In the genomic region with DNA sequence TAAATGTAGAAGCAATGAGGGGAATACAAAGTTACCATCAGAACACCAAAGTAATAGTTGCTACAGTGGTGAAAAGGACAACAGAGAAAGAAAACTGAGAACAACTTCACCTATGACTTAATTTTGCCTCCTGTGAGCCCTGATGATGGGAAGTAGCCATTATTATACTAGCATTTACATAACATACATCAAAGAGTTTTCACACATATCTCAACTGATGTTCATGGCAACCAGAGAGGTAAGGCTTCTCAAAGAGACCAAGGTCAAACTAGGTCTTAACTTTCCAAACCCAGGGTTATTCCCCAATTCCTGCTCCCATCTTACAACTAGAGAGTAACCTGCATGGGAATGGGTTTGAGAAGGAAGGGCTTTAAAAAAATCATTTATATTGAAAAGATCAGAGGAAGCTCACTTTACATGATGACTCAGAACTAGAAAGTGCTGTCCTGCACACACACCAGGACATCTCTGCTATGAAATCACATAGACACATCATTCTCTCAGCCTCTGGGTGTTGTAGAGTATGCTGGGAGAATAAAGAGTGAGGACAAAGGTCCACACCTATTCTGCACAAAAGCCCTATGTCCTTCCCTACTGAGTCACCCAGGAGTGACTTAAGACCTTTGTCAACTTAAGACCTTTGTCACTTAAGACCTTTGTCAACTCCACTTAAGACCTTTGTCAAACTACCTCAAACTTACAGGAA, we compare ENCODE assay signal across 18 cellular contexts.
DNase-seq lines count a peak whose midpoint lies in the region; ATAC-seq, FAIRE-seq and TF ChIP-seq lines count a peak whose summit lies in the region.
"Had no signal": no experiment of that assay in that cellular context is flagged by ENCODE, and none has a peak within 500 bp of the region (broad histone marks: within the 10 kb centered on the region; RNA-seq: fewer than 3 reads in every experiment).

No MANE protein-coding gene starts in this region.

- H3K9me3 ChIP-seq in effector memory CD4-positive, alpha-beta T cell (ENCODE audit: control insufficient read depth, low read length) = no peaks in the 10 kb centered on the region
- H3K9me3 ChIP-seq: left ventricle myocardium inferior had no signal

- no peaks in the 10 kb centered on the region for H3K79me2 ChIP-seq in KMS-11 (ENCODE audit: insufficient read depth, low read depth)

- peak overlapping the region; percentile 4; the same call in 1 of the 2 replicates for H3K4me2 ChIP-seq in KMS-11
- H3K4me2 ChIP-seq: neural progenitor cell had no signal

- peaks cover 33% of the 10 kb centered on the region for H3K4me1 Mint-ChIP-seq in activated CD4-positive, alpha-beta T cell treated with anti-CD3 and anti-CD28 coated beads, Interleukin-2, amount 10 ng/mL, durations not matched to agents 24 days and 14 days
- H3K4me1 Mint-ChIP-seq in stimulated activated naive B cell treated with anti-CD40 and anti-IgM and Interleukin-4, amounts not matched to agents 10 μg/mL and 1 μg/mL and 100 μg/mL, for 72 hours = peaks cover 15 to 28% of the 10 kb centered on the region in 2 donors
- H3K4me1 Mint-ChIP-seq: neural progenitor cell had no signal

- H4K20me1 ChIP-seq in KMS-11 (ENCODE audit: insufficient read depth) = no peaks in the 10 kb centered on the region

- H3K27ac Mint-ChIP-seq in activated CD4-positive, alpha-beta T cell treated with anti-CD3 and anti-CD28 coated beads, Interleukin-2, amount 10 ng/mL, durations not matched to agents 24 days and 14 days = no peak overlapping the region
- no peak overlapping the region for H3K27ac Mint-ChIP-seq in stimulated activated naive B cell treated with anti-CD40 and anti-IgM and Interleukin-4, amounts not matched to agents 10 μg/mL and 1 μg/mL and 100 μg/mL, for 72 hours
- H3K27ac Mint-ChIP-seq: activated naive CD8-positive, alpha-beta T cell; neural progenitor cell; T-helper 17 cell had no signal

- no peak overlapping the region for H3K27ac ChIP-seq in KMS-11
- no peak overlapping the region for H3K27ac ChIP-seq in effector memory CD4-positive, alpha-beta T cell (ENCODE audit: insufficient read depth, low read length, poor library complexity, severe bottlenecking)
- H3K27ac ChIP-seq: left ventricle myocardium inferior, neural progenitor cell had no signal

- ATAC-seq in stimulated activated naive B cell treated with anti-CD40 and anti-IgM and Interleukin-4, amounts not matched to agents 10 μg/mL and 1 μg/mL and 100 μg/mL, for 72 hours (replicated peaks) = peak; percentile 83 to 84
- ATAC-seq: T-helper 17 cell had no signal

- H3K4me1 ChIP-seq in KMS-11 (ENCODE audit: low read depth, poor library complexity, severe bottlenecking) = peaks cover 45% of the 10 kb centered on the region
- peaks cover 4% of the 10 kb centered on the region for H3K4me1 ChIP-seq in effector memory CD4-positive, alpha-beta T cell (ENCODE audit: control insufficient read depth, insufficient read depth, low read length, poor library complexity, severe bottlenecking)
- H3K4me1 ChIP-seq: left ventricle myocardium inferior, neural progenitor cell had no signal

- H3K9me3 Mint-ChIP-seq in activated CD4-positive, alpha-beta T cell treated with anti-CD3 and anti-CD28 coated beads, Interleukin-2, amount 10 ng/mL, durations not matched to agents 24 days and 14 days = no peaks in the 10 kb centered on the region
- H3K9me3 Mint-ChIP-seq in stimulated activated naive B cell treated with anti-CD40 and anti-IgM and Interleukin-4, amounts not matched to agents 10 μg/mL and 1 μg/mL and 100 μg/mL, for 72 hours = no peaks in the 10 kb centered on the region
- H3K9me3 Mint-ChIP-seq: neural progenitor cell had no signal

- H3K36me3 ChIP-seq in KMS-11 (ENCODE audit: insufficient read depth) = no peaks in the 10 kb centered on the region
- H3K36me3 ChIP-seq in bronchial epithelial cell (ENCODE audit: control insufficient read depth, insufficient read depth, low read length) = no peaks in the 10 kb centered on the region
- H3K36me3 ChIP-seq in effector memory CD4-positive, alpha-beta T cell (ENCODE audit: control insufficient read depth, insufficient read depth, low read length) = no peaks in the 10 kb centered on the region
- H3K36me3 ChIP-seq: left ventricle myocardium inferior, neural progenitor cell had no signal

- no peaks in the 10 kb centered on the region for H3K36me3 Mint-ChIP-seq in activated CD4-positive, alpha-beta T cell treated with anti-CD3 and anti-CD28 coated beads, Interleukin-2, amount 10 ng/mL, durations not matched to agents 24 days and 14 days (ENCODE audit: low read depth)
- H3K36me3 Mint-ChIP-seq in stimulated activated naive B cell treated with anti-CD40 and anti-IgM and Interleukin-4, amounts not matched to agents 10 μg/mL and 1 μg/mL and 100 μg/mL, for 72 hours = no peaks in the 10 kb centered on the region
- H3K36me3 Mint-ChIP-seq: activated naive CD8-positive, alpha-beta T cell; neural progenitor cell had no signal

- no peak overlapping the region for H3K4me3 ChIP-seq in KMS-11 (IDR thresholded peaks at IDR 0.05; ENCODE audit: insufficient read depth, low read depth, low read length)
- no peak overlapping the region for H3K4me3 ChIP-seq in bronchial epithelial cell (ENCODE audit: low read depth, low read length)
- H3K4me3 ChIP-seq in effector memory CD4-positive, alpha-beta T cell (ENCODE audit: insufficient read depth, low read depth, low read length, poor library complexity, severe bottlenecking) = no peak overlapping the region
- H3K4me3 ChIP-seq: left ventricle myocardium inferior, neural progenitor cell had no signal

- H2AFZ ChIP-seq in KMS-11 (ENCODE audit: low read depth) = no peak overlapping the region
- H2AFZ ChIP-seq: neural progenitor cell had no signal

- DNase-seq in activated CD4-positive, alpha-beta T cell treated with anti-CD3 and anti-CD28 coated beads, Interleukin-2, amount 10 ng/mL, durations not matched to agents 24 days and 14 days = peak; percentile 67
- no peak for DNase-seq in activated CD4-positive, alpha-beta T cell treated with anti-CD3 and anti-CD28 coated beads for 4 hours
- DNase-seq in bronchial epithelial cell (ENCODE audit: low read depth) (peak; percentile 60), NCI-H748 treated with DMSO at 0.1 percent for 48 hours (lab: John Stamatoyannopoulos, UW) (no peak)
- DNase-seq in stimulated activated naive B cell treated with anti-CD40 and anti-IgM and Interleukin-4, amounts not matched to agents 10 μg/mL and 1 μg/mL and 100 μg/mL, for 72 hours = no peak
- DNase-seq in effector memory CD4-positive, alpha-beta T cell = no peak
- no peak for DNase-seq in effector CD8-positive, alpha-beta T cell (lab: John Stamatoyannopoulos, UW)
- DNase-seq: activated CD8-positive, alpha-beta memory T cell treated with anti-CD3 and anti-CD28 coated beads for 24 hours; COR-L47; glutamatergic neuron; KG1; left ventricle myocardium inferior; T-helper 17 cell; trophoblast cell had no signal

- TF ChIP-seq CTCF in KMS-11 (conservative IDR thresholded peaks at IDR 0.05; ENCODE audit: low read depth, low read length) = no peak
- TF ChIP-seq CTCF in bronchial epithelial cell (IDR thresholded peaks at IDR 0.05; ENCODE audit: insufficient read depth, low read length, severe bottlenecking) = no peak

- no peak overlapping the region for H3K4me3 Mint-ChIP-seq in activated CD4-positive, alpha-beta T cell treated with anti-CD3 and anti-CD28 coated beads, Interleukin-2, amount 10 ng/mL, durations not matched to agents 24 days and 14 days
- no peak overlapping the region for H3K4me3 Mint-ChIP-seq in stimulated activated naive B cell treated with anti-CD40 and anti-IgM and Interleukin-4, amounts not matched to agents 10 μg/mL and 1 μg/mL and 100 μg/mL, for 72 hours
- H3K4me3 Mint-ChIP-seq: activated naive CD8-positive, alpha-beta T cell; neural progenitor cell; T-helper 17 cell had no signal

- H3K27me3 ChIP-seq in KMS-11 (ENCODE audit: insufficient read depth, low read depth) = no peaks in the 10 kb centered on the region
- no peaks in the 10 kb centered on the region for H3K27me3 ChIP-seq in bronchial epithelial cell (ENCODE audit: control insufficient read depth, insufficient read depth, low read length)
- H3K27me3 ChIP-seq in effector memory CD4-positive, alpha-beta T cell (replicated peaks; ENCODE audit: control insufficient read depth, insufficient read depth, low read length, poor library complexity, severe bottlenecking) = no peaks in the 10 kb centered on the region
- H3K27me3 ChIP-seq: neural progenitor cell had no signal

- intact Hi-C loops in activated CD4-positive, alpha-beta T cell treated with anti-CD3 and anti-CD28 coated beads, Interleukin-2, amount 10 ng/mL, durations not matched to agents 24 days and 14 days (cut with micrococcal nuclease) = loop anchor here (5.0 kb wide), 1 partner anchor 234 kb away; no protein-coding TSS in a partner anchor

- no peak overlapping the region for H3K9ac ChIP-seq in KMS-11
- H3K9ac ChIP-seq: neural progenitor cell had no signal

- no peak for FAIRE-seq in bronchial epithelial cell (lab: Jason Lieb, UNC)
- FAIRE-seq: GM19239 had no signal

- H3K27me3 Mint-ChIP-seq in activated CD4-positive, alpha-beta T cell treated with anti-CD3 and anti-CD28 coated beads, Interleukin-2, amount 10 ng/mL, durations not matched to agents 24 days and 14 days = peaks cover 39% of the 10 kb centered on the region
- no peaks in the 10 kb centered on the region for H3K27me3 Mint-ChIP-seq in stimulated activated naive B cell treated with anti-CD40 and anti-IgM and Interleukin-4, amounts not matched to agents 10 μg/mL and 1 μg/mL and 100 μg/mL, for 72 hours
- H3K27me3 Mint-ChIP-seq: activated naive CD8-positive, alpha-beta T cell; T-helper 17 cell had no signal

Comparison
In these comparisons a context has a peak if more than half of its experiments do, and no peak if none do; other contexts are left out.
1. DNase-seq: peak in activated CD4-positive, alpha-beta T cell treated with anti-CD3 and anti-CD28 coated beads, Interleukin-2, amount 10 ng/mL, durations not matched to agents 24 days and 14 days (single experiment) and bronchial epithelial cell (single experiment); none in activated CD4-positive, alpha-beta T cell treated with anti-CD3 and anti-CD28 coated beads for 4 hours (0 of 2), stimulated activated naive B cell treated with anti-CD40 and anti-IgM and Interleukin-4, amounts not matched to agents 10 μg/mL and 1 μg/mL and 100 μg/mL, for 72 hours (single experiment), effector memory CD4-positive, alpha-beta T cell (0 of 3), NCI-H748 treated with DMSO at 0.1 percent for 48 hours (single experiment) and effector CD8-positive, alpha-beta T cell (single experiment).